29 cellular contexts compared by ENCODE assay signal in genomic region chr18:64851796-64852195, GRCh38.
"Had no signal": no experiment of that assay in that cellular context is flagged by ENCODE, and none has a peak within 500 bp of the region (broad histone marks: within the 10 kb centered on the region; RNA-seq: fewer than 3 reads in every experiment).

No MANE protein-coding gene starts in this region.

- H3K4me3 Mint-ChIP-seq: activated naive CD4-positive, alpha-beta T cell treated with anti-CD3 and anti-CD28 coated beads, Interleukin-2, amount 10 ng/mL, durations not matched to agents 7 days and 5 days; activated naive CD8-positive, alpha-beta T cell treated with anti-CD3 and anti-CD28 coated beads, Interleukin-2, amount 10 ng/mL, durations not matched to agents 7 days and 5 days; central memory CD8-positive, alpha-beta T cell; nephron progenitor cell; stimulated activated effector memory CD8-positive, alpha-beta T cell treated with anti-CD3 and anti-CD28 coated beads, Interleukin-12 subunit alpha, Interleukin-12 subunit beta, amount 100 ng/mL, for 72 hours; stimulated activated naive CD8-positive, alpha-beta T cell treated with anti-CD3 and anti-CD28 coated beads, Interleukin-15, Interleukin-2, amounts not matched to agents 100 ng/mL and 50 ng/mL, for 24 hours had no signal

- ATAC-seq: gastrocnemius medialis; left ventricle myocardium superior; sciatic nerve; stimulated activated effector memory CD8-positive, alpha-beta T cell treated with anti-CD3 and anti-CD28 coated beads, Interleukin-12 subunit alpha, Interleukin-12 subunit beta, amount 100 ng/mL, for 72 hours had no signal

- H3K9me3 Mint-ChIP-seq: activated naive CD8-positive, alpha-beta T cell treated with anti-CD3 and anti-CD28 coated beads, Interleukin-2, amount 10 ng/mL, durations not matched to agents 7 days and 5 days; nephron progenitor cell had no signal

- H3K4me3 ChIP-seq: ascending aorta, esophagus muscularis mucosa, gastrocnemius medialis, ovary, skin epidermis, thoracic aorta, uterus had no signal

- H3K27ac Mint-ChIP-seq: activated naive CD4-positive, alpha-beta T cell treated with anti-CD3 and anti-CD28 coated beads, Interleukin-2, amount 10 ng/mL, durations not matched to agents 7 days and 5 days; activated naive CD8-positive, alpha-beta T cell treated with anti-CD3 and anti-CD28 coated beads, Interleukin-2, amount 10 ng/mL, durations not matched to agents 7 days and 5 days; nephron progenitor cell; progenitor cell of endocrine pancreas; stimulated activated effector memory CD8-positive, alpha-beta T cell treated with anti-CD3 and anti-CD28 coated beads, Interleukin-12 subunit alpha, Interleukin-12 subunit beta, amount 100 ng/mL, for 72 hours; stimulated activated naive CD8-positive, alpha-beta T cell treated with anti-CD3 and anti-CD28 coated beads, Interleukin-15, Interleukin-2, amounts not matched to agents 100 ng/mL and 50 ng/mL, for 24 hours had no signal

- FAIRE-seq: islet of Langerhans had no signal

- DNase-seq: activated CD4-positive, alpha-beta T cell treated with anti-CD3 and anti-CD28 coated beads for 48 hours; activated CD4-positive, alpha-beta T cell treated with anti-CD3 and anti-CD28 coated beads, Interleukin-2, amount 50 U/mL, for 48 hours; activated CD8-positive, alpha-beta memory T cell treated with anti-CD3 and anti-CD28 coated beads for 24 hours; activated gamma-delta T cell; activated naive CD4-positive, alpha-beta T cell treated with anti-CD3 and anti-CD28 coated beads, Interleukin-2, amount 10 ng/mL, durations not matched to agents 7 days and 5 days; activated naive CD8-positive, alpha-beta T cell treated with anti-CD3 and anti-CD28 coated beads, Interleukin-2, amount 10 ng/mL, durations not matched to agents 7 days and 5 days; dermis blood vessel endothelial cell; effector CD4-positive, alpha-beta T cell; gastrocnemius medialis; glutamatergic neuron; left cardiac atrium; left ventricle myocardium superior; mammary epithelial cell; nephron progenitor cell; ovary; retina; stimulated activated CD4-positive, alpha-beta T cell treated with anti-CD3 and anti-CD28 coated beads, Interleukin-4, amount 100 ng/mL, for 24 hours; trophoblast cell; uterus had no signal

- H3K27me3 Mint-ChIP-seq: activated naive CD4-positive, alpha-beta T cell treated with anti-CD3 and anti-CD28 coated beads, Interleukin-2, amount 10 ng/mL, durations not matched to agents 7 days and 5 days; activated naive CD8-positive, alpha-beta T cell treated with anti-CD3 and anti-CD28 coated beads, Interleukin-2, amount 10 ng/mL, durations not matched to agents 7 days and 5 days; central memory CD8-positive, alpha-beta T cell; progenitor cell of endocrine pancreas; stimulated activated naive CD8-positive, alpha-beta T cell treated with anti-CD3 and anti-CD28 coated beads, Interleukin-15, Interleukin-2, amounts not matched to agents 100 ng/mL and 50 ng/mL, for 24 hours had no signal

- H3K4me1 Mint-ChIP-seq: activated naive CD4-positive, alpha-beta T cell treated with anti-CD3 and anti-CD28 coated beads, Interleukin-2, amount 10 ng/mL, durations not matched to agents 7 days and 5 days; activated naive CD8-positive, alpha-beta T cell treated with anti-CD3 and anti-CD28 coated beads, Interleukin-2, amount 10 ng/mL, durations not matched to agents 7 days and 5 days; central memory CD8-positive, alpha-beta T cell; nephron progenitor cell; stimulated activated effector memory CD8-positive, alpha-beta T cell treated with anti-CD3 and anti-CD28 coated beads, Interleukin-12 subunit alpha, Interleukin-12 subunit beta, amount 100 ng/mL, for 72 hours had no signal

- H3K36me3 Mint-ChIP-seq: activated naive CD4-positive, alpha-beta T cell treated with anti-CD3 and anti-CD28 coated beads, Interleukin-2, amount 10 ng/mL, durations not matched to agents 7 days and 5 days; activated naive CD8-positive, alpha-beta T cell treated with anti-CD3 and anti-CD28 coated beads, Interleukin-2, amount 10 ng/mL, durations not matched to agents 7 days and 5 days; stimulated activated effector memory CD8-positive, alpha-beta T cell treated with anti-CD3 and anti-CD28 coated beads, Interleukin-12 subunit alpha, Interleukin-12 subunit beta, amount 100 ng/mL, for 72 hours had no signal
